In the genomic region with DNA sequence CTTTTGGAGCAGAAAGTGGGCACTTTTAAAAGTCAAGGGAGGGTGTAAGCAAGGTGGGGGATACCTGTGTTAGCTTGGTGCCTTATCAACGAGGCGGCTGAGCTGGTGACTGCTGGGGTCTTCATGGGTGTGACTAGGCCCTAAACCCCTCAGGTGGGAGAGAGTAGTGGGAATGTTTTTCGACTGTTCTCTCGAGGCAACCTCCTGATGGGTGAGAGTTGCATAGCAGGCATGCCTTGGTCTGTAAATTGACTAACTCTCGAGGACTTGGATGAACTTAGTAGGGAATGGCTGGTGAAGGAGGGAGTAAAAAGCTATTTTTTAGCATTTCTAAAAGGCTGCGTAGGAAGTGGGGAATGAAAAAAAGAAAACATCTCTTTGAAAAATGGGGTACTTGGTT, we compare ENCODE assay signal across 24 cellular contexts.
"Had no signal": no experiment of that assay in that cellular context is flagged by ENCODE, and none has a peak within 500 bp of the region (broad histone marks: within the 10 kb centered on the region; RNA-seq: fewer than 3 reads in every experiment).

No MANE protein-coding gene starts in this region.

- DNase-seq: caudate nucleus; effector memory CD4-positive, alpha-beta T cell; esophagus squamous epithelium; foreskin fibroblast; hippocampal formation; mesenchymal stem cell; midbrain; nucleus accumbens; pancreas; retina; stimulated activated CD4-positive, alpha-beta T cell treated with anti-CD3 and anti-CD28 coated beads, Interleukin-2, amount 100 ng/mL, for 48 hours; stimulated activated naive CD8-positive, alpha-beta T cell treated with anti-CD3 and anti-CD28 coated beads, Interleukin-15, Interleukin-2, amounts not matched to agents 100 U/mL and 50 U/mL, for 24 hours; upper lobe of right lung had no signal

- H2AFZ ChIP-seq: neural progenitor cell had no signal

- ATAC-seq: left lobe of liver; natural killer cell treated with Interleukin-12 subunit alpha and Interleukin-12 subunit beta and Interleukin-15 and Interleukin-18, amount 100 ng/mL, for 72 hours; pancreas; stimulated activated naive CD8-positive, alpha-beta T cell treated with anti-CD3 and anti-CD28 coated beads, Interleukin-15, Interleukin-2, amounts not matched to agents 100 U/mL and 50 U/mL, for 24 hours; upper lobe of right lung had no signal

- H3K36me3 Mint-ChIP-seq: natural killer cell treated with Interleukin-12 subunit alpha and Interleukin-12 subunit beta and Interleukin-15 and Interleukin-18, amount 100 ng/mL, for 72 hours; neural progenitor cell had no signal

- H3K27ac Mint-ChIP-seq: natural killer cell treated with Interleukin-12 subunit alpha and Interleukin-12 subunit beta and Interleukin-15 and Interleukin-18, amount 100 ng/mL, for 72 hours; neural progenitor cell; progenitor cell of endocrine pancreas had no signal

- H3K4me3 ChIP-seq: coronary artery, esophagus squamous epithelium, lung, neural progenitor cell, pancreas, smooth muscle cell, suprapubic skin, tibial nerve, upper lobe of right lung, vagina had no signal

- H3K27ac ChIP-seq: epithelial cell of prostate, neural progenitor cell, pancreas, suprapubic skin, upper lobe of right lung, vagina had no signal

- H3K4me2 ChIP-seq: neural progenitor cell, smooth muscle cell had no signal

- H3K4me3 Mint-ChIP-seq: natural killer cell treated with Interleukin-12 subunit alpha and Interleukin-12 subunit beta and Interleukin-15 and Interleukin-18, amount 100 ng/mL, for 72 hours; neural progenitor cell had no signal

- H3K9ac ChIP-seq: neural progenitor cell had no signal

- H3K9me3 ChIP-seq: esophagus squamous epithelium, pancreas, suprapubic skin, tibial nerve, upper lobe of right lung, vagina had no signal

- H3K9me3 Mint-ChIP-seq: natural killer cell treated with Interleukin-12 subunit alpha and Interleukin-12 subunit beta and Interleukin-15 and Interleukin-18, amount 100 ng/mL, for 72 hours; neural progenitor cell had no signal

- H3K36me3 ChIP-seq: neural progenitor cell, pancreas, suprapubic skin, tibial nerve, upper lobe of right lung, vagina had no signal

- H3K27me3 ChIP-seq: esophagus squamous epithelium, neural progenitor cell, pancreas, suprapubic skin, tibial nerve, upper lobe of right lung, vagina had no signal
